ENCODE assay signal across 15 cellular contexts in the genomic region with DNA sequence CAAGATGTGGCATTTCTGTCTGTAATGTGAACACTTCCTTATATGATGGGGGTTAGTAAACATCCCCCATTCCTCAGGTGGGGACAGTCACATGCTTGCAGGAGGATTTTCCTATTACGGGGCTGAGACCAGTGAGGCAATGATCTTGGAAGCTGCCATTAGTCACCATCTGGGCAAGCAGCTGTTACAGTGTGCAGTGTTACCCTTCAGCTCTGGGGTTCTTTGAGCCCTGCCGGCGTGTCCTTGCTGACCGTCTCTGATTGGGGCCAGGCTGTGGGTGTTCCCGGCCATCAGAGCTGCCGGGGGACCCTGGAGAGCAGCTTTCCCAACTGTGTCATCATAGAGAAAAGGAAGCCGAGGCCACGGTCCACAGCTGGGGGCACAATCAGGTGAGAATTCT.
DNase-seq lines count a peak whose midpoint lies in the region; ATAC-seq and TF ChIP-seq lines count a peak whose summit lies in the region.
"Had no signal": no experiment of that assay in that cellular context is flagged by ENCODE, and none has a peak within 500 bp of the region (broad histone marks: within the 10 kb centered on the region; RNA-seq: fewer than 3 reads in every experiment).

No MANE protein-coding gene starts in this region.

- intact Hi-C loops in sciatic nerve (cut with DNase I) (loop anchor here (2.0 kb wide), 1 partner anchor 65 kb away; no protein-coding TSS in a partner anchor), spleen (cut with DNase I; ENCODE audit: low total_unique reads) (no loop called here)

- H3K9me3 ChIP-seq in SJCRH30 (replicated peaks) (no peaks in the 10 kb centered on the region), spleen (no peaks in the 10 kb centered on the region)

- H3K4me3 ChIP-seq in SJCRH30: no peak overlapping the region
- H3K4me3 ChIP-seq in fibroblast of the aortic adventitia (ENCODE audit: low read depth, low read length): no peak overlapping the region
- H3K4me3 ChIP-seq in spleen: no peak overlapping the region

- H3K27me3 ChIP-seq in SJCRH30 (no peaks in the 10 kb centered on the region), spleen (replicated peaks in 1 of 7) (no peaks in the 10 kb centered on the region)

- DNase-seq in NCI-H2171 treated with DMSO at 0.1 percent for 48 hours (lab: John Stamatoyannopoulos, UW) (peak; percentile 62), NCI-H2171 (lab: John Stamatoyannopoulos, UW) (no peak), SJCRH30 (peak; percentile 55 to 70), fibroblast of the aortic adventitia (ENCODE audit: low read depth) (peak; percentile 45), sciatic nerve (ENCODE audit: low spot score) (peak; percentile 42), spleen (no peak), DMS53 (lab: John Stamatoyannopoulos, UW) (no peak)
- DNase-seq in stimulated activated CD4-positive, alpha-beta T cell treated with anti-CD3 and anti-CD28 coated beads, Interleukin-4, amount 100 ng/mL, for 4 hours: no peak
- DNase-seq: activated CD8-positive, alpha-beta memory T cell treated with anti-CD3 and anti-CD28 coated beads, Interleukin-2, amount 10 ng/mL, durations not matched to agents 7 days and 5 days; activated gamma-delta T cell treated with Interleukin-2 at 50 U/mL for 16 hours; CD4-positive, alpha-beta memory T cell; NCI-H146; occipital lobe had no signal

- H3K4me1 ChIP-seq in SJCRH30 (peaks cover 11% of the 10 kb centered on the region), spleen (peaks cover 0 to 22% (median 12%) of the 10 kb centered on the region in 6 donors)

- no peak for ATAC-seq in sciatic nerve
- ATAC-seq: activated CD8-positive, alpha-beta memory T cell treated with anti-CD3 and anti-CD28 coated beads, Interleukin-2, amount 10 ng/mL, durations not matched to agents 7 days and 5 days; WTC11 had no signal

- TF ChIP-seq CTCF in fibroblast of the aortic adventitia (IDR thresholded peaks at IDR 0.05; ENCODE audit: insufficient read depth, low read length) (no peak), spleen (IDR thresholded peaks at IDR 0.05 in 8 of 11, conservative IDR thresholded peaks at IDR 0.05 in 3 of 11) (no peak)

- H3K36me3 ChIP-seq in SJCRH30 (no peaks in the 10 kb centered on the region), spleen (no peaks in the 10 kb centered on the region)

- no peak for TF ChIP-seq POLR2A in spleen (IDR thresholded peaks at IDR 0.05)

- H3K27ac ChIP-seq in SJCRH30: no peak overlapping the region
- H3K27ac ChIP-seq in spleen: no peak overlapping the region
- H3K27ac ChIP-seq: 22Rv1 had no signal

- WGBS in spleen, 5 donors: 69 to 90% (median 81%) methylated on average over 8 of the region's 8 CpGs

Comparison
In these comparisons a context has a peak if more than half of its experiments do, and no peak if none do; other contexts are left out.
1. DNase-seq: peak in NCI-H2171 treated with DMSO at 0.1 percent for 48 hours (single experiment), SJCRH30 (2 of 2), fibroblast of the aortic adventitia (single experiment) and sciatic nerve (single experiment); none in NCI-H2171 (single experiment), spleen (single experiment), stimulated activated CD4-positive, alpha-beta T cell treated with anti-CD3 and anti-CD28 coated beads, Interleukin-4, amount 100 ng/mL, for 4 hours (0 of 2) and DMS53 (single experiment).